In the genomic region with DNA sequence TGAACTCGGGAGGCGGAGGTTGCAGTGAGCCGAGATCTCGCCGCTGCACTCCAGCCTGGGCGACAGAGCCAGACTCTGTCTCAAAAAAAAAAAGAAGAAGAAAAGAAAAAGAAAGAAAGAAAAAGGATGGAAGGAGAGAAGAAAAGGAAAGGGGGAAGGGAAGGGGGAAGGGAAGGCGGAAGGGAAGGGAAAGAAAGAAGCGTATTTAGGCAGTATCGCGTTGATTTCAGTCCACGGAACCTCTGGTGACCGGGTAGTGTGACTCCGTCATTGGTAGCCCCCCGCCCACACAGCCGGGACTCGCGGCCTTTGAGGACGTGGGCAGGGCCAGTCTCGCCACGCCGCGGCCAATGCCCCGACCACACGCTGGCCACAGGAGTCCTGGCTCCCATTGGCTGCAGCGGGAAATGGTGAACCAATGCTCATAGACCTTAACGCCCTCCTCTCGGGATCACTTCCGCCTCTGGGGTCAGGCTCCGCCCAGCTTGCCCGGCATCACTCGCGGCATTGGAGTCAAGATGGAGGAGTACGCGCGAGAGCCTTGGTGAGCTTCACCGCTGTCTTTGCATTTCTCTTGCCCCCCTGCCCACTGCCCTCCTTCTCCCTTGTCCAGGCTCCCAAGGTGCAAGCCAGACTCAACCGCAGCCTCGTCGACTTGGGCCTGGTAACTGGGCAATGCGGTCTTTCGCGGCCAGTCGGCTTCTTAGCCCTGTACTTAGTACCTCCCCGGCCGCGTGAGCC, we compare ENCODE assay signal across 8 cellular contexts. TPM values are rescaled to one million over a fixed set of nuclear protein-coding genes. Genes with fewer than 3 reads are reported as not detected.
DNase-seq lines count a peak whose midpoint lies in the region; ATAC-seq and TF ChIP-seq lines count a peak whose summit lies in the region.

A gene (plus strand): TSS at position 495 of the 741 bp plus-strand sequence. CDS start 24 bp downstream, at position 519.

- DNase-seq in DMS53 (lab: John Stamatoyannopoulos, UW) (peak; percentile 100), KG1 (lab: John Stamatoyannopoulos, UW) (peak; percentile 90), Panc1 (ENCODE audit: low read depth, low spot score) (peak; percentile 92)
- peak; percentile 87 for DNase-seq in activated T-cell treated with anti-CD3 and anti-CD28 coated beads, Interleukin-2, amount 50 U/mL, for 4 hours
- peak; percentile 91 for DNase-seq in stimulated activated CD8-positive, alpha-beta memory T cell treated with anti-CD3 and anti-CD28 coated beads, Interleukin-7, amount 100 ng/mL, for 24 hours (ENCODE audit: low read depth)

- BruUV-seq in Panc1 (replicated peaks; lab: Mats Ljungman, UMichigan), result no TSS peak

- POLR2A ChIA-PET in Panc1 (lab: Charles Lee), result interaction anchor here (0.7 to 1.0 kb wide), 3 partner anchors 9 to 163 kb away, joined by 3 to 14 read pairs (median 4); no protein-coding TSS in a partner anchor

- H3K27me3 Mint-ChIP-seq in activated T-cell treated with anti-CD3 and anti-CD28 coated beads, Interleukin-2, amount 50 U/mL, for 4 hours (ENCODE audit: low read depth), result no peaks in the 10 kb centered on the region

- H3K4me3 ChIP-seq in Panc1 (ENCODE audit: low read depth in 2 of 2, low read length in 2 of 2) (peak within 1 kb of the TSS; percentile 97 to 99), muscle layer of colon (ENCODE audit: low read depth in 1 of 2, low read length in 2 of 2) (peak within 1 kb of the TSS; percentile 96 to 99)

- H3K4me1 ChIP-seq in Panc1 (ENCODE audit: control insufficient read depth, insufficient read depth, low read length) (peaks cover 4% of the 10 kb centered on the region), muscle layer of colon (ENCODE audit: insufficient read depth, low read length) (peaks cover 17% of the 10 kb centered on the region)

- no peaks in the 10 kb centered on the region for H3K9me3 Mint-ChIP-seq in activated T-cell treated with anti-CD3 and anti-CD28 coated beads, Interleukin-2, amount 50 U/mL, for 4 hours

- H3K36me3 Mint-ChIP-seq in activated T-cell treated with anti-CD3 and anti-CD28 coated beads, Interleukin-2, amount 50 U/mL, for 4 hours (ENCODE audit: insufficient read depth), result peaks cover 13% of the 10 kb centered on the region

- H3K9ac ChIP-seq in muscle layer of colon (ENCODE audit: low read length), result peak within 1 kb of the TSS; percentile 71

- H3K9me3 ChIP-seq in Panc1 (ENCODE audit: control insufficient read depth, insufficient read depth, low read depth, low read length), result no peaks in the 10 kb centered on the region
- H3K9me3 ChIP-seq in muscle layer of colon (ENCODE audit: low read length), result no peaks in the 10 kb centered on the region

- TF ChIP-seq CTCF in Panc1 (IDR thresholded peaks at IDR 0.05), result no peak

- no peaks in the 10 kb centered on the region for H3K27me3 ChIP-seq in Panc1 (ENCODE audit: control insufficient read depth, insufficient read depth, low read length)
- no peaks in the 10 kb centered on the region for H3K27me3 ChIP-seq in muscle layer of colon (ENCODE audit: control insufficient read depth in 1 of 2, insufficient read depth in 2 of 2, low read length in 2 of 2)

- peak within 1 kb of the TSS; percentile 97 for H3K27ac ChIP-seq in Panc1 (ENCODE audit: low read length)
- peak within 1 kb of the TSS; percentile 89 for H3K27ac ChIP-seq in muscle layer of colon (ENCODE audit: low read depth, low read length)

- H3K36me3 ChIP-seq in Panc1 (ENCODE audit: control insufficient read depth, insufficient read depth, low read length) (peaks cover 23% of the 10 kb centered on the region), muscle layer of colon (ENCODE audit: insufficient read depth, low read length) (peaks cover 22% of the 10 kb centered on the region)

- in situ Hi-C loops in Panc1 (cut with HindIII; ENCODE audit: low pct_unique_long_range_greater_than_20kb, low sequenced_read_pairs), result no loop called here

- intact Hi-C loops in Panc1 (cut with micrococcal nuclease; ENCODE audit: unreplicated experiment), result no loop called here

- peak; percentile 99 for ATAC-seq in GM21723 (IDR thresholded peaks at IDR 0.05; ENCODE audit: unreplicated experiment)
- peak; percentile 100 for ATAC-seq in Panc1
- peak; percentile 100 for ATAC-seq in activated T-cell treated with anti-CD3 and anti-CD28 coated beads, Interleukin-2, amount 50 U/mL, for 4 hours
- ATAC-seq in esophagus mucosa, result peak; percentile 100

- CTCF ChIA-PET in Panc1 (lab: Charles Lee), result interaction anchor here (0.6 to 0.7 kb wide), 2 partner anchors 17 to 28 kb away, joined by 5 to 6 read pairs; no protein-coding TSS in a partner anchor

- H3K4me3 Mint-ChIP-seq in activated T-cell treated with anti-CD3 and anti-CD28 coated beads, Interleukin-2, amount 50 U/mL, for 4 hours, result peak within 1 kb of the TSS; percentile 97

- H3K4me1 Mint-ChIP-seq in activated T-cell treated with anti-CD3 and anti-CD28 coated beads, Interleukin-2, amount 50 U/mL, for 4 hours (ENCODE audit: low read depth), result peaks cover 19% of the 10 kb centered on the region

RNA-seq across cellular contexts. Expression of the gene that starts here (rescaled TPM):
- total RNA-seq in Panc1 (2021; ENCODE audit: unreplicated experiment) (118 TPM), esophagus mucosa (36.3 TPM)
- 78.7 TPM for polyA plus RNA-seq in Panc1 (2012; ENCODE audit: insufficient read length)
- total RNA-seq in activated T-cell treated with anti-CD3 and anti-CD28 coated beads, Interleukin-2, amount 50 U/mL, for 4 hours, result 100 to 1,000 TPM; 144 to 160 (median 146) TPM

Comparison
In these comparisons a context has a peak if more than half of its experiments do, and no peak if none do; other contexts are left out.
1. Peak in every context shown above with its lines: DNase-seq, ATAC-seq, H3K4me3 ChIP-seq and H3K27ac ChIP-seq.